Comparison of ENCODE assay signal across 16 cellular contexts in the genomic region with DNA sequence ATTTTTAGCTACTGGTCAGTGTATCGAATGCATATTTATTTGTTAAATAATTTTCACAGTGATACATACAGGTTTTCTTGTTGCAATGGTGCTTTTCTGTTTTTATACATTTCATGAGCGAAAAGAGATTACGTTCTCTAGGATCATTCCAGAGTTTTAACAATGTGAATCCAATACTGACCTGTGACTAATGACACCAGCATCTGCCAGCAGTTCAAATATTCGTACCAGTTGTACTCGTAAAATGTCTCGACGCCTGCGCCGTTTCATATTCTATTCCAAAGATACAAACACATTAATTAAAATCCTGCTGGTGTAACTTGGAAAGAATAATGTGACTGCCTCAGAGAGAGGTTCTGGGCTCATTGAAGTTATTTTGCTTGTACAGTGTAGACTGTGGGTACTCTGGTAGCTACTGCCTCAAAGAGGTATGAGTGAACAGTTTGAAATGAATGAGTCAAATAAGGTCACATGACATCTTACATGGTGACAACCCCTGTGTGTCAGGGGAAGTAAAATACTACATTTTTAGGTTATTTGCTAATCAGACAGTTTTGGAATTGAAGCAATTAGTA.
DNase-seq lines count a peak whose midpoint lies in the region; ATAC-seq, FAIRE-seq and TF ChIP-seq lines count a peak whose summit lies in the region.
"Had no signal": no experiment of that assay in that cellular context is flagged by ENCODE, and none has a peak within 500 bp of the region (broad histone marks: within the 10 kb centered on the region; RNA-seq: fewer than 3 reads in every experiment).

No MANE protein-coding gene starts in this region.

- H3K9me3 ChIP-seq in K562 (replicated peaks; ENCODE audit: control insufficient read depth, insufficient read depth, low read depth, low read length) (no peaks in the 10 kb centered on the region), lower lobe of right lung (no peaks in the 10 kb centered on the region)

- FAIRE-seq in K562 (lab: Jason Lieb, UNC): peak; percentile 48
- FAIRE-seq: kidney had no signal

- H3K27me3 ChIP-seq in K562 (ENCODE audit: control insufficient read depth in 2 of 2, insufficient read depth in 2 of 2, low read length in 2 of 2) (no peaks in the 10 kb centered on the region), lower lobe of right lung (ENCODE audit: low read depth) (no peaks in the 10 kb centered on the region)

- H3K79me2 ChIP-seq in K562 (ENCODE audit: control insufficient read depth, insufficient read depth, low read length): no peaks in the 10 kb centered on the region

- no peak overlapping the region for H2AFZ ChIP-seq in K562 (ENCODE audit: low read depth, low read length)
- H2AFZ ChIP-seq: GM23338 had no signal

- H3K4me2 ChIP-seq in K562 (ENCODE audit: insufficient read depth, low read length): no peak overlapping the region
- H3K4me2 ChIP-seq: GM23338 had no signal

- H3K9ac ChIP-seq in K562 (ENCODE audit: insufficient read depth in 1 of 2, low read depth in 2 of 2, low read length in 2 of 2): no peak overlapping the region

- intact Hi-C loops in K562 (cut with micrococcal nuclease) (no loop called here), left colon (cut with DNase I, micrococcal nuclease) (no loop called here), lower lobe of right lung (cut with DNase I) (no loop called here)

- in situ Hi-C loops in K562 (cut with MboI): no loop called here

- H3K27ac ChIP-seq in K562 (ENCODE audit: extremely low read depth, low read depth, low read length) (no peak overlapping the region), lower lobe of right lung (no peak overlapping the region)

- TF ChIP-seq POLR2A in K562 (conservative IDR thresholded peaks at IDR 0.05): no peak

- TF ChIP-seq RAD21 in K562 (CRISPR knock-in tag; conservative IDR thresholded peaks at IDR 0.05 in 1 of 2, IDR thresholded peaks at IDR 0.05 in 1 of 2): no peak

- no peaks in the 10 kb centered on the region for H3K9me1 ChIP-seq in K562 (ENCODE audit: control insufficient read depth, insufficient read depth, low read length)

- POLR2A ChIA-PET in K562 (lab: Yijun Ruan, JAX): interaction anchor here (0.6 kb wide), 1 partner anchor 940 kb away, joined by 3 read pairs; no protein-coding TSS in a partner anchor

- ATAC-seq in K562 (no peak), left colon (peak; percentile 15), lower lobe of right lung (no peak), GM21367 (IDR thresholded peaks at IDR 0.05; ENCODE audit: unreplicated experiment) (no peak), GM19463 (IDR thresholded peaks at IDR 0.05; ENCODE audit: unreplicated experiment) (no peak)
- ATAC-seq: GM23338 had no signal

- H4K20me1 ChIP-seq in K562 (replicated peaks; ENCODE audit: control insufficient read depth, insufficient read depth, low read length): no peaks in the 10 kb centered on the region

- peak; percentile 55 for DNase-seq in AG10803 (ENCODE audit: low read depth)
- DNase-seq in HT1080 (ENCODE audit: low read depth): peak; percentile 47
- DNase-seq in K562 (ENCODE audit: extremely low read depth in 1 of 4, low spot score in 3 of 4): no peak
- no peak for DNase-seq in left colon
- DNase-seq in lower lobe of right lung: no peak
- no peak for DNase-seq in medulla oblongata (ENCODE audit: extremely low spot score)
- DNase-seq: activated CD4-positive, alpha-beta T cell treated with anti-CD3 and anti-CD28 coated beads, Interleukin-2, amount 10 ng/mL, durations not matched to agents 7 days and 5 days; CD4-positive, alpha-beta T cell; effector CD4-positive, alpha-beta T cell; glutamatergic neuron; kidney; NCI-H187 treated with DMSO at 0.1 percent for 48 hours; NCI-H69 had no signal

- TF ChIP-seq CTCF in AG10803 (conservative IDR thresholded peaks at IDR 0.05; ENCODE audit: low read length) (no peak), K562 (IDR thresholded peaks at IDR 0.05 in 2 of 3, conservative IDR thresholded peaks at IDR 0.05 in 1 of 3; ENCODE audit: insufficient read depth in 2 of 3, low read depth in 1 of 3, low read length in 3 of 3) (no peak), lower lobe of right lung (IDR thresholded peaks at IDR 0.05) (no peak)

- H3K4me1 ChIP-seq in K562 (replicated peaks in 1 of 2; ENCODE audit: control insufficient read depth in 2 of 2, insufficient read depth in 2 of 2, low read length in 2 of 2) (no peaks in the 10 kb centered on the region), lower lobe of right lung (no peaks in the 10 kb centered on the region)

- 95% methylated on average over 9 of the region's 9 CpGs for WGBS in K562 (ENCODE audit: insufficient coverage, low coverage, missing lambda C conversion rate)

- H3K36me3 ChIP-seq in K562 (ENCODE audit: control insufficient read depth, insufficient read depth, low read length) (peaks cover 37% of the 10 kb centered on the region; the same call in 2 of the 3 replicates), lower lobe of right lung (peaks cover 97% of the 10 kb centered on the region)

- H3K4me3 ChIP-seq in AG10803 (ENCODE audit: low read length) (no peak overlapping the region), K562 (no peak overlapping the region), lower lobe of right lung (no peak overlapping the region)
- H3K4me3 ChIP-seq: GM23338 had no signal

- no peak for TF ChIP-seq EP300 in K562 (IDR thresholded peaks at IDR 0.05; ENCODE audit: low read length)

- no TSS peak for BruUV-seq in K562 (replicated peaks; lab: Mats Ljungman, UMichigan)

- CTCF ChIA-PET in K562 (lab: Yijun Ruan, JAX; ENCODE audit: low intra/inter-chr PET ratio): no interaction called here

TF ChIP-seq in K562, 482 proteins besides CTCF, POLR2A, EP300 and RAD21:
- TF ChIP-seq, protein P1, sequence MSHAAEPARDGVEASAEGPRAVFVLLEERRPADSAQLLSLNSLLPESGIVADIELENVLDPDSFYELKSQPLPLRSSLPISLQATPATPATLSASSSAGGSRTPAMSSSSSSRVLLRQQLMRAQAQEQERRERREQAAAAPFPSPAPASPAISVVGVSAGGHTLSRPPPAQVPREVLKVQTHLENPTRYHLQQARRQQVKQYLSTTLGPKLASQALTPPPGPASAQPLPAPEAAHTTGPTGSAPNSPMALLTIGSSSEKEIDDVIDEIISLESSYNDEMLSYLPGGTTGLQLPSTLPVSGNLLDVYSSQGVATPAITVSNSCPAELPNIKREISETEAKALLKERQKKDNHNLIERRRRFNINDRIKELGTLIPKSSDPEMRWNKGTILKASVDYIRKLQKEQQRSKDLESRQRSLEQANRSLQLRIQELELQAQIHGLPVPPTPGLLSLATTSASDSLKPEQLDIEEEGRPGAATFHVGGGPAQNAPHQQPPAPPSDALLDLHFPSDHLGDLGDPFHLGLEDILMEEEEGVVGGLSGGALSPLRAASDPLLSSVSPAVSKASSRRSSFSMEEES (CRISPR knock-in tag; IDR thresholded peaks at IDR 0.05): peak; percentile 87
- peak; percentile 36; the same call in 1 of the 2 replicates for TF ChIP-seq RAD51 (IDR thresholded peaks at IDR 0.05; ENCODE audit: borderline replicate concordance, low read depth)
- peak; percentile 38; the same call in 1 of the 2 replicates for TF ChIP-seq TOE1 (IDR thresholded peaks at IDR 0.05; ENCODE audit: borderline replicate concordance)
- no peak for TF ChIP-seq TOE1 (CRISPR knock-in tag; IDR thresholded peaks at IDR 0.05; ENCODE audit: borderline replicate concordance, low read depth)
- TF ChIP-seq, protein P2, sequence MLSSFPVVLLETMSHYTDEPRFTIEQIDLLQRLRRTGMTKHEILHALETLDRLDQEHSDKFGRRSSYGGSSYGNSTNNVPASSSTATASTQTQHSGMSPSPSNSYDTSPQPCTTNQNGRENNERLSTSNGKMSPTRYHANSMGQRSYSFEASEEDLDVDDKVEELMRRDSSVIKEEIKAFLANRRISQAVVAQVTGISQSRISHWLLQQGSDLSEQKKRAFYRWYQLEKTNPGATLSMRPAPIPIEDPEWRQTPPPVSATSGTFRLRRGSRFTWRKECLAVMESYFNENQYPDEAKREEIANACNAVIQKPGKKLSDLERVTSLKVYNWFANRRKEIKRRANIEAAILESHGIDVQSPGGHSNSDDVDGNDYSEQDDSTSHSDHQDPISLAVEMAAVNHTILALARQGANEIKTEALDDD (IDR thresholded peaks at IDR 0.05): no peak

Comparison
In these comparisons a context has a peak if more than half of its experiments do, and no peak if none do; other contexts are left out.
1. DNase-seq: peak in AG10803 (single experiment) and HT1080 (single experiment); none in K562 (0 of 4), left colon (0 of 2), lower lobe of right lung (single experiment) and medulla oblongata (single experiment).